In the genomic region with DNA sequence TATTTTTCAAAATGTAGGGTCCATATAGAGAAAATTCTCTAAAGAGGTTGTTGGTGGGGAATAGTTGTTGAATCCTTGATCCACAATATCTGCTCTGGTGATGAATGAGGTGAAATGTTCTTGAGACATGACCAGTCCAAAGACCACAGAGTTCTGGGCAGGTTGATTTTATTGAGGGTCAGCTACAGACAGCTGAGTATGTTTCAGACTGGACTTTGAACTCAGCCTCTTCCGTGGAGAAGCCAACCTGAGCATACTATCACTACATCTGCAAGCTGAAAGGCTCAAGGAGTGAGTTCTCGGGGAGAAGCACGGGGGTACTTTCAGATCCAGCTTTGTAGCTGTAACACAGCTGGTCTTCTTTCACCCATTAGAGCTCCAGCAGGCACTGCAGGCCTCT, we compare ENCODE assay signal across 29 cellular contexts.
"Had no signal": no experiment of that assay in that cellular context is flagged by ENCODE, and none has a peak within 500 bp of the region (broad histone marks: within the 10 kb centered on the region; RNA-seq: fewer than 3 reads in every experiment).

No MANE protein-coding gene starts in this region.

- FAIRE-seq: small intestine had no signal

- H3K4me1 Mint-ChIP-seq: naive thymus-derived CD8-positive, alpha-beta T cell; nephron progenitor cell; neural crest cell; stimulated activated effector memory CD8-positive, alpha-beta T cell treated with anti-CD3 and anti-CD28 coated beads, Interleukin-12 subunit alpha, Interleukin-12 subunit beta, amount 100 ng/mL, for 72 hours; stimulated activated naive B cell treated with anti-CD40 and anti-IgM and Interleukin-4, amounts not matched to agents 10 μg/mL and 1 μg/mL and 100 μg/mL, for 72 hours had no signal

- H3K9me3 ChIP-seq: ovary, right lobe of liver, sigmoid colon, thoracic aorta, thyroid gland, upper lobe of right lung, uterus had no signal

- DNase-seq: naive thymus-derived CD8-positive, alpha-beta T cell; nephron progenitor cell; occipital lobe; ovary; posterior cingulate gyrus; psoas muscle; right cardiac atrium; right lobe of liver; sigmoid colon; small intestine; stimulated activated CD4-positive, alpha-beta T cell treated with anti-CD3 and anti-CD28 coated beads, Interleukin-15, amount 100 ng/mL, for 24 hours; stimulated activated CD4-positive, alpha-beta T cell treated with anti-CD3 and anti-CD28 coated beads, Interleukin-2, amount 100 ng/mL, for 24 hours; stimulated activated CD4-positive, alpha-beta T cell treated with anti-CD3 and anti-CD28 coated beads, Interleukin-2, amount 100 ng/mL, for 48 hours; stimulated activated CD4-positive, alpha-beta T cell treated with anti-CD3 and anti-CD28 coated beads, Interleukin-4, amount 100 ng/mL, for 24 hours; stimulated activated naive B cell treated with anti-CD40 and anti-IgM and Interleukin-4, amounts not matched to agents 10 μg/mL and 1 μg/mL and 100 μg/mL, for 72 hours; stimulated activated naive CD4-positive, alpha-beta T cell treated with Interleukin-2 at 50 U/mL for 16 hours; stomach; thyroid gland; upper lobe of right lung; uterus had no signal

- H3K27ac Mint-ChIP-seq: naive thymus-derived CD8-positive, alpha-beta T cell; natural killer cell treated with Interleukin-12 subunit alpha and Interleukin-12 subunit beta and Interleukin-15 and Interleukin-18, amount 100 ng/mL, for 72 hours; nephron progenitor cell; progenitor cell of endocrine pancreas; stimulated activated effector memory CD8-positive, alpha-beta T cell treated with anti-CD3 and anti-CD28 coated beads, Interleukin-12 subunit alpha, Interleukin-12 subunit beta, amount 100 ng/mL, for 72 hours; stimulated activated naive B cell treated with anti-CD40 and anti-IgM and Interleukin-4, amounts not matched to agents 10 μg/mL and 1 μg/mL and 100 μg/mL, for 72 hours; stimulated activated naive CD8-positive, alpha-beta T cell treated with anti-CD3 and anti-CD28 coated beads, Interleukin-15, Interleukin-2, amounts not matched to agents 100 ng/mL and 50 ng/mL, for 24 hours; type B pancreatic cell had no signal

- H3K79me2 ChIP-seq: parathyroid adenoma had no signal

- H3K4me3 ChIP-seq: ovary, psoas muscle, right lobe of liver, sigmoid colon, stomach, thoracic aorta, thyroid gland, tibial nerve, upper lobe of right lung, uterus had no signal

- H3K36me3 ChIP-seq: ovary, right lobe of liver, sigmoid colon, stomach, thoracic aorta, thyroid gland, tibial nerve, upper lobe of right lung, uterus had no signal

- H3K27me3 ChIP-seq: ovary, right lobe of liver, sigmoid colon, stomach, thyroid gland, tibial nerve, upper lobe of right lung, uterus had no signal

- H2AFZ ChIP-seq: parathyroid adenoma had no signal

- H3K9me3 Mint-ChIP-seq: nephron progenitor cell; neural crest cell; stimulated activated naive B cell treated with anti-CD40 and anti-IgM and Interleukin-4, amounts not matched to agents 10 μg/mL and 1 μg/mL and 100 μg/mL, for 72 hours; stimulated activated naive CD8-positive, alpha-beta T cell treated with anti-CD3 and anti-CD28 coated beads, Interleukin-15, Interleukin-2, amounts not matched to agents 100 ng/mL and 50 ng/mL, for 24 hours; type B pancreatic cell had no signal

- H3K9ac ChIP-seq: parathyroid adenoma had no signal

- H3K27me3 Mint-ChIP-seq: natural killer cell treated with Interleukin-12 subunit alpha and Interleukin-12 subunit beta and Interleukin-15 and Interleukin-18, amount 100 ng/mL, for 72 hours; progenitor cell of endocrine pancreas; stimulated activated naive CD8-positive, alpha-beta T cell treated with anti-CD3 and anti-CD28 coated beads, Interleukin-15, Interleukin-2, amounts not matched to agents 100 ng/mL and 50 ng/mL, for 24 hours had no signal

- H3K27ac ChIP-seq: ovary, parathyroid adenoma, psoas muscle, right lobe of liver, sigmoid colon, stomach, thoracic aorta, thyroid gland, tibial nerve, upper lobe of right lung, uterus had no signal

- H3K4me1 ChIP-seq: parathyroid adenoma, psoas muscle, right lobe of liver, sigmoid colon, thyroid gland, tibial nerve, upper lobe of right lung, uterus had no signal

- ATAC-seq: naive thymus-derived CD8-positive, alpha-beta T cell; natural killer cell treated with Interleukin-12 subunit alpha and Interleukin-12 subunit beta and Interleukin-15 and Interleukin-18, amount 100 ng/mL, for 72 hours; psoas muscle; right cardiac atrium; right lobe of liver; stimulated activated effector memory CD8-positive, alpha-beta T cell treated with anti-CD3 and anti-CD28 coated beads, Interleukin-12 subunit alpha, Interleukin-12 subunit beta, amount 100 ng/mL, for 72 hours; stimulated activated naive B cell treated with anti-CD40 and anti-IgM and Interleukin-4, amounts not matched to agents 10 μg/mL and 1 μg/mL and 100 μg/mL, for 72 hours; upper lobe of right lung had no signal

- H3K4me3 Mint-ChIP-seq: naive thymus-derived CD8-positive, alpha-beta T cell; natural killer cell treated with Interleukin-12 subunit alpha and Interleukin-12 subunit beta and Interleukin-15 and Interleukin-18, amount 100 ng/mL, for 72 hours; nephron progenitor cell; neural crest cell; stimulated activated effector memory CD8-positive, alpha-beta T cell treated with anti-CD3 and anti-CD28 coated beads, Interleukin-12 subunit alpha, Interleukin-12 subunit beta, amount 100 ng/mL, for 72 hours; stimulated activated naive B cell treated with anti-CD40 and anti-IgM and Interleukin-4, amounts not matched to agents 10 μg/mL and 1 μg/mL and 100 μg/mL, for 72 hours; stimulated activated naive CD8-positive, alpha-beta T cell treated with anti-CD3 and anti-CD28 coated beads, Interleukin-15, Interleukin-2, amounts not matched to agents 100 ng/mL and 50 ng/mL, for 24 hours; type B pancreatic cell had no signal

- H3K36me3 Mint-ChIP-seq: naive thymus-derived CD8-positive, alpha-beta T cell; natural killer cell treated with Interleukin-12 subunit alpha and Interleukin-12 subunit beta and Interleukin-15 and Interleukin-18, amount 100 ng/mL, for 72 hours; stimulated activated effector memory CD8-positive, alpha-beta T cell treated with anti-CD3 and anti-CD28 coated beads, Interleukin-12 subunit alpha, Interleukin-12 subunit beta, amount 100 ng/mL, for 72 hours; stimulated activated naive B cell treated with anti-CD40 and anti-IgM and Interleukin-4, amounts not matched to agents 10 μg/mL and 1 μg/mL and 100 μg/mL, for 72 hours; type B pancreatic cell had no signal
